ENCODE assay signal across 18 cellular contexts in the genomic region with DNA sequence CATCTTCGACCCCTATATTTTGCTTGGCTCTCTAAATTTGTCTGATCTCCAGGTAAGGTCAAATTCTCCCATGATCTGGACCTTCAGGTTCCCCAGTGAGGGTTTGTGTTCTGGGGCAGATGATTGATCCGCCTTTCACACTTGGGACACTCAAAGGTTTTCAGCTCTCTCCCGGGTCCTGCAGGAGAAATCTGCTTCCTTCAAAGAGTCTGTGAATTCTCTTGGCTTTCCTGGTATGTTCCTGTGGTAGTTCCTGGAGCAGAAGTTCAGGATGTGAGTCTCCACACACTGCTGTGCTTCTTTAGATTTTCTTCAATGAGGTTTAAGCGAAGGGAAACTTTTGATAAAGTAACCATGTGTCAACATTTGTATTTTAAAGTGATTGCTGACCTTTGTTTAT.
DNase-seq lines count a peak whose midpoint lies in the region; ATAC-seq, FAIRE-seq and TF ChIP-seq lines count a peak whose summit lies in the region.
"Had no signal": no experiment of that assay in that cellular context is flagged by ENCODE, and none has a peak within 500 bp of the region (broad histone marks: within the 10 kb centered on the region; RNA-seq: fewer than 3 reads in every experiment).

No MANE protein-coding gene starts in this region.

- peaks cover 3% of the 10 kb centered on the region for H3K27me3 Mint-ChIP-seq in GM23338 (ENCODE audit: insufficient read depth, low read depth, poor library complexity)
- H3K27me3 Mint-ChIP-seq in neural progenitor cell (ENCODE audit: insufficient read depth, low read depth) = peaks cover 6% of the 10 kb centered on the region
- H3K27me3 Mint-ChIP-seq: CD4-positive, alpha-beta memory T cell had no signal

- H3K14ac ChIP-seq in H1 (ENCODE audit: insufficient read length) = no peak overlapping the region

- no peak overlapping the region for H2BK15ac ChIP-seq in H1 (ENCODE audit: low read length)

- no peak overlapping the region for H3K4ac ChIP-seq in H1 (replicated peaks; ENCODE audit: insufficient read length, low read depth, low read length)

- TF ChIP-seq EP300 in H1 (IDR thresholded peaks at IDR 0.05; ENCODE audit: borderline replicate concordance in 1 of 2, low read depth in 2 of 2, low read length in 2 of 2) = no peak
- no peak for TF ChIP-seq EP300 in tibial nerve (IDR thresholded peaks at IDR 0.05)

- no peak overlapping the region for H4K91ac ChIP-seq in H1 (replicated peaks; ENCODE audit: insufficient read length, low read length)

- no peak overlapping the region for H4K5ac ChIP-seq in H1 (ENCODE audit: insufficient read length, low read depth, low read length)

- TF ChIP-seq POLR2A in H1 (IDR thresholded peaks at IDR 0.05; ENCODE audit: control extremely low read depth in 1 of 2, low read depth in 2 of 2, low read length in 2 of 2) (no peak), tibial nerve (IDR thresholded peaks at IDR 0.05) (no peak)

- no peaks in the 10 kb centered on the region for H3F3A ChIP-seq in GM23338 (replicated peaks; ENCODE audit: low read depth)
- H3F3A ChIP-seq in neural progenitor cell (ENCODE audit: low read depth) = no peaks in the 10 kb centered on the region

- no peak overlapping the region for H4K8ac ChIP-seq in H1 (ENCODE audit: extremely low read depth, insufficient read depth, low read length)

- no peaks in the 10 kb centered on the region for H3K36me3 ChIP-seq in GM23338 (ENCODE audit: insufficient read depth)
- no peaks in the 10 kb centered on the region for H3K36me3 ChIP-seq in H1 (ENCODE audit: control insufficient read depth in 2 of 4, insufficient read depth in 4 of 4, low read length in 3 of 4)
- no peaks in the 10 kb centered on the region for H3K36me3 ChIP-seq in neural progenitor cell
- H3K36me3 ChIP-seq in tibial nerve = no peaks in the 10 kb centered on the region
- H3K36me3 ChIP-seq: BE2C had no signal

- no peaks in the 10 kb centered on the region for H3K79me2 ChIP-seq in GM23338 (replicated peaks; ENCODE audit: insufficient read depth)
- no peaks in the 10 kb centered on the region for H3K79me2 ChIP-seq in H1 (ENCODE audit: control insufficient read depth in 1 of 2, insufficient read depth in 2 of 2, low read length in 2 of 2)
- no peaks in the 10 kb centered on the region for H3K79me2 ChIP-seq in neural progenitor cell (ENCODE audit: low read depth)

- H3K4me3 Mint-ChIP-seq in GM23338 = no peak overlapping the region
- no peak overlapping the region for H3K4me3 Mint-ChIP-seq in neural progenitor cell
- H3K4me3 Mint-ChIP-seq: CD4-positive, alpha-beta memory T cell had no signal

- H3K9me2 ChIP-seq in GM23338 (ENCODE audit: insufficient read depth) = peaks cover 11% of the 10 kb centered on the region; the same call in 1 of the 2 replicates

- H2BK20ac ChIP-seq in H1 (ENCODE audit: low read length) = no peak overlapping the region

- H3K23me2 ChIP-seq in H1 (ENCODE audit: low read depth, low read length) = no peaks in the 10 kb centered on the region

- no peak overlapping the region for H2BK120ac ChIP-seq in H1 (replicated peaks; ENCODE audit: low read depth, low read length)

- peaks cover 4% of the 10 kb centered on the region; the same call in 2 of the 3 replicates for H3K9me3 Mint-ChIP-seq in GM23338
- H3K9me3 Mint-ChIP-seq in neural progenitor cell = peaks cover 28% of the 10 kb centered on the region

- H2AFZ ChIP-seq in GM23338 = peak overlapping the region; percentile 90
- H2AFZ ChIP-seq in H1 (ENCODE audit: low read length) = peak overlapping the region; percentile 29
- peak overlapping the region; percentile 57 for H2AFZ ChIP-seq in neural progenitor cell (replicated peaks)

- H3K4me1 Mint-ChIP-seq in GM23338 (peaks cover 4% of the 10 kb centered on the region), neural progenitor cell (peaks cover 4% of the 10 kb centered on the region)
- H3K4me1 Mint-ChIP-seq: CD4-positive, alpha-beta memory T cell had no signal

- no peak overlapping the region for H3K23ac ChIP-seq in H1 (ENCODE audit: insufficient read length)

- no peak overlapping the region for H3K18ac ChIP-seq in H1 (ENCODE audit: extremely low read depth, low read length)

- WGBS in H1 (ENCODE audit: extremely low coverage in 1 of 2, insufficient coverage in 1 of 2, insufficient read length in 1 of 2, insufficient replicate concordance in 2 of 2, low coverage in 1 of 2, low lambda C conversion rate in 2 of 2, missing lambda C conversion rate in 1 of 2), 2 experiments = 90% methylated on average over 4 of the region's 4 CpGs; no CpG with 5 or more reads in 1 of the 2 experiments
- 76 to 88% methylated on average over 4 of the region's 4 CpGs for WGBS in tibial nerve, 2 donors

- H3K27me3 ChIP-seq in GM23338 (ENCODE audit: insufficient read depth) = no peaks in the 10 kb centered on the region
- H3K27me3 ChIP-seq in H1 (replicated peaks in 1 of 4; ENCODE audit: control insufficient read depth in 3 of 4, extremely low read depth in 1 of 4, insufficient read depth in 3 of 4, low read length in 3 of 4) = no peaks in the 10 kb centered on the region
- no peaks in the 10 kb centered on the region for H3K27me3 ChIP-seq in neural progenitor cell
- no peaks in the 10 kb centered on the region for H3K27me3 ChIP-seq in tibial nerve
- H3K27me3 ChIP-seq: BE2C had no signal

- TF ChIP-seq RAD21 in H1 (IDR thresholded peaks at IDR 0.05 in 1 of 2, conservative IDR thresholded peaks at IDR 0.05 in 1 of 2; ENCODE audit: low read depth in 2 of 2, low read length in 2 of 2) = no peak

- FAIRE-seq in H1 (lab: Jason Lieb, UNC) = no peak

- POLR2A ChIA-PET in H1 (lab: Charles Lee; ENCODE audit: partially characterized antibody) = no interaction called here

- no peak overlapping the region for H2BK12ac ChIP-seq in H1 (ENCODE audit: low read depth, low read length)

- no peaks in the 10 kb centered on the region for H3K9me3 ChIP-seq in H1 (ENCODE audit: insufficient read depth in 2 of 2, low read depth in 1 of 2, low read length in 1 of 2)
- no peaks in the 10 kb centered on the region for H3K9me3 ChIP-seq in neural progenitor cell (ENCODE audit: low read depth)
- peaks cover 0 to 7% (median 0%) of the 10 kb centered on the region in 4 donors for H3K9me3 ChIP-seq in tibial nerve
- H3K9me3 ChIP-seq: BE2C had no signal

- H3K79me1 ChIP-seq in H1 (ENCODE audit: low read depth, low read length) = no peaks in the 10 kb centered on the region

- H3K9ac ChIP-seq in H1 (replicated peaks in 1 of 4; ENCODE audit: extremely low read depth in 1 of 4, low read depth in 3 of 4, low read length in 3 of 4) (no peak overlapping the region), neural progenitor cell (no peak overlapping the region)

- H3K27ac Mint-ChIP-seq in GM23338 = no peak overlapping the region
- peak overlapping the region; percentile 47 for H3K27ac Mint-ChIP-seq in neural progenitor cell
- H3K27ac Mint-ChIP-seq: CD4-positive, alpha-beta memory T cell had no signal

- H3K4me3 ChIP-seq in GM23338 (no peak overlapping the region), H1 (ENCODE audit: extremely low read depth in 1 of 4, insufficient read depth in 2 of 4, low read depth in 3 of 4, low read length in 4 of 4) (no peak overlapping the region), neural progenitor cell (no peak overlapping the region), tibial nerve (no peak overlapping the region)
- H3K4me3 ChIP-seq: SK-N-MC had no signal

- H3K27ac ChIP-seq in GM23338 (ENCODE audit: low read depth) (no peak overlapping the region), H1 (ENCODE audit: low read depth, low read length) (no peak overlapping the region), neural progenitor cell (no peak overlapping the region), tibial nerve (no peak overlapping the region)
- H3K27ac ChIP-seq: SK-N-MC had no signal

- TF ChIP-seq CTCF in GM23338 (conservative IDR thresholded peaks at IDR 0.05; ENCODE audit: low read depth in 2 of 2) (no peak), H1 (IDR thresholded peaks at IDR 0.05; ENCODE audit: control extremely low read depth in 1 of 3, insufficient read depth in 1 of 3, low read depth in 1 of 3, low read length in 3 of 3) (no peak), neural progenitor cell (IDR thresholded peaks at IDR 0.05) (no peak), tibial nerve (IDR thresholded peaks at IDR 0.05) (no peak)

- H4K20me1 ChIP-seq in GM23338 (replicated peaks; ENCODE audit: insufficient read depth) (no peaks in the 10 kb centered on the region), H1 (replicated peaks in 1 of 2; ENCODE audit: control insufficient read depth in 1 of 2, insufficient read depth in 2 of 2, low read length in 2 of 2) (no peaks in the 10 kb centered on the region), neural progenitor cell (ENCODE audit: low read depth) (no peaks in the 10 kb centered on the region)

- H3K56ac ChIP-seq in H1 (replicated peaks; ENCODE audit: insufficient read length, low read depth, low read length) = no peak overlapping the region

- CTCF ChIA-PET in H1 (lab: Charles Lee; ENCODE audit: partially characterized antibody) = interaction anchor here (0.9 to 2.5 kb wide), 16 partner anchors 7 to 366 kb away, joined by 3 to 13 read pairs (median 4); no protein-coding TSS in a partner anchor

- H3K4me1 ChIP-seq in GM23338 (ENCODE audit: insufficient read depth) (no peaks in the 10 kb centered on the region), H1 (replicated peaks in 1 of 4; ENCODE audit: control insufficient read depth in 3 of 4, insufficient read depth in 4 of 4, low read length in 3 of 4) (peaks cover 0 to 4% (median 0%) of the 10 kb centered on the region in 4 experiments; a peak in 2 of 7 replicates), neural progenitor cell (no peaks in the 10 kb centered on the region), tibial nerve (no peaks in the 10 kb centered on the region)
- H3K4me1 ChIP-seq: BE2C had no signal

- ATAC-seq in GM23338 (no peak), HG02610 (IDR thresholded peaks at IDR 0.05; ENCODE audit: unreplicated experiment) (no peak)

- H2AK5ac ChIP-seq in H1 (ENCODE audit: low read depth, low read length) = no peak overlapping the region

- H2BK5ac ChIP-seq in H1 (ENCODE audit: low read depth, low read length) = no peak overlapping the region

- DNase-seq in GM23338 (ENCODE audit: low spot score) = no peak
- DNase-seq in NCI-H69 (lab: John Stamatoyannopoulos, UW) = peak; percentile 38
- no peak for DNase-seq in H1 (ENCODE audit: low read depth in 1 of 2, low spot score in 2 of 2)
- DNase-seq in neural progenitor cell (ENCODE audit: low spot score) = no peak
- DNase-seq in iPS-NIHi11 (ENCODE audit: low spot score) = no peak
- DNase-seq in tibial nerve (ENCODE audit: low spot score in 2 of 2) = no peak
- no peak for DNase-seq in activated T-cell treated with anti-CD3 and anti-CD28 coated beads, Interleukin-2, amount 50 U/mL, for 48 hours
- DNase-seq: BE2C; Calu3; CD4-positive, alpha-beta memory T cell; MM.1S; NCI-H1105; NCI-H187; NCI-H446; OCI-M1; T-helper 1 cell had no signal

- H3K4me2 ChIP-seq in GM23338 (no peak overlapping the region), H1 (ENCODE audit: insufficient read depth in 1 of 2, low read depth in 2 of 2, low read length in 2 of 2) (no peak overlapping the region), neural progenitor cell (no peak overlapping the region)

- H3K36me3 Mint-ChIP-seq in GM23338 (ENCODE audit: low read depth) (no peaks in the 10 kb centered on the region), neural progenitor cell (peaks cover 2% of the 10 kb centered on the region)
- H3K36me3 Mint-ChIP-seq: CD4-positive, alpha-beta memory T cell had no signal

Comparison
In these comparisons a context has a peak if more than half of its experiments do, and no peak if none do; other contexts are left out.
1. H2AFZ ChIP-seq: peak in every context shown above with its lines; median percentile 90 in GM23338; 57 in neural progenitor cell; 29 in H1.